ENCODE assay signal across 8 cellular contexts in genomic region chr1:56758135-56758534, GRCh38.
DNase-seq lines count a peak whose midpoint lies in the region; ATAC-seq and TF ChIP-seq lines count a peak whose summit lies in the region.

No MANE protein-coding gene starts in this region.

- no peaks in the 10 kb centered on the region for H3K36me3 Mint-ChIP-seq in nephron (ENCODE audit: low read depth)

- ATAC-seq in HG02938 (IDR thresholded peaks at IDR 0.05; ENCODE audit: unreplicated experiment), result no peak

- DNase-seq in G401 (ENCODE audit: low spot score), result peak; percentile 58
- peak; percentile 21 for DNase-seq in NCI-H128 (lab: John Stamatoyannopoulos, UW; ENCODE audit: unreplicated experiment)
- peak; percentile 28 for DNase-seq in cerebellum (ENCODE audit: low spot score)
- DNase-seq in activated effector memory CD4-positive, alpha-beta T cell treated with Interleukin-2 at 50 U/mL for 16 hours, result no peak
- DNase-seq in NCI-H187 (lab: John Stamatoyannopoulos, UW), result no peak
- DNase-seq in GM10248 (ENCODE audit: extremely low spot score), result no peak

- CTCF ChIA-PET in GM10248 (lab: Yijun Ruan, JAX), result interaction anchor here (0.9 to 1.3 kb wide), 2 partner anchors 32 to 62 kb away, joined by 3 to 8 read pairs; no protein-coding TSS in a partner anchor

- no peaks in the 10 kb centered on the region for H3K9me3 Mint-ChIP-seq in nephron

- no peak overlapping the region for H3K4me3 Mint-ChIP-seq in nephron

- POLR2A ChIA-PET in GM10248 (lab: Yijun Ruan, JAX), result no interaction called here

- peak overlapping the region in 2 of 3 experiments; percentile 32 for H3K27ac Mint-ChIP-seq in nephron

- H3K27me3 Mint-ChIP-seq in nephron (ENCODE audit: low read depth), result no peaks in the 10 kb centered on the region

- in situ Hi-C loops in G401 (cut with HindIII; ENCODE audit: low sequenced_read_pairs), result no loop called here

- TF ChIP-seq CTCF in nephron (IDR thresholded peaks at IDR 0.05; ENCODE audit: unreplicated experiment in 3 of 3) (no peak), GM10248 (IDR thresholded peaks at IDR 0.05; ENCODE audit: control extremely low read depth, extremely low read depth, low read depth, missing control alignments) (no peak)

- H3K4me1 Mint-ChIP-seq in nephron, result peaks cover 6% of the 10 kb centered on the region

Comparison
In these comparisons a context has a peak if more than half of its experiments do, and no peak if none do; other contexts are left out.
1. DNase-seq: peak in G401 (single experiment), NCI-H128 (single experiment) and cerebellum (single experiment); none in activated effector memory CD4-positive, alpha-beta T cell treated with Interleukin-2 at 50 U/mL for 16 hours (single experiment), NCI-H187 (0 of 2) and GM10248 (single experiment).